ENCODE assay signal across 9 cellular contexts in the genomic region with DNA sequence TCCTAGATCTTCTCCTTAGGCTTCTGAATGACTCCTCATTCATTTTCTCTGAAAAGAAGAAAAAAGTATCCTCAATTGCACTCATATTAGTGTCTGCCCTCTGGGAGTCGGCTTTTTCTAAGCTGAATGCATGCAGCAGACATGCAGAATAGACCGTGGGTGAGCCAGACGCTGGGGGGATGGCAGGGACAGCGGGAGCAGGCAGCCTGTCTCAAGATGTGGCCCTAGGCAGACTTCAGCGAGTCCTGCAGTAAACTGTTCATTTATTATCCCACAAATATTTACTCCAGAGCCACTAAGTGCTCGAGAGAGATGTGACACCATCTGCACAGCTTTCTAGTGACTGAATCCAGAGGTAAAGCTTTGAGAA.
A peak's percentile ranks its signal among the peaks of the same experiment; 100 is the strongest.
DNase-seq lines count a peak whose midpoint lies in the region; ATAC-seq and TF ChIP-seq lines count a peak whose summit lies in the region.
"Had no signal": no experiment of that assay in that cellular context is flagged by ENCODE, and none has a peak within 500 bp of the region (broad histone marks: within the 10 kb centered on the region; RNA-seq: fewer than 3 reads in every experiment).

No MANE protein-coding gene starts in this region.

- H3K4me3 ChIP-seq in hepatocyte (no peak overlapping the region), stomach (no peak overlapping the region)

- TF ChIP-seq EP300 in stomach (IDR thresholded peaks at IDR 0.05) = no peak

- peak overlapping the region; percentile 14 for H3K4me2 ChIP-seq in hepatocyte

- intact Hi-C loops in stomach (cut with DNase I; ENCODE audit: low total_unique reads) = loop anchor here (10.0 kb wide), 1 partner anchor 344 kb away; the partner anchor contains the start of gene TTC23L

- no peaks in the 10 kb centered on the region for H3K9me2 ChIP-seq in hepatocyte (replicated peaks; ENCODE audit: insufficient read depth)

- H3K36me3 ChIP-seq in hepatocyte (replicated peaks; ENCODE audit: insufficient read depth, low read depth) = no peaks in the 10 kb centered on the region
- H3K36me3 ChIP-seq in stomach = no peaks in the 10 kb centered on the region

- no peak for TF ChIP-seq POLR2A in stomach (IDR thresholded peaks at IDR 0.05)

- H3K4me1 ChIP-seq in hepatocyte (ENCODE audit: insufficient read depth) = peaks cover 26% of the 10 kb centered on the region
- H3K4me1 ChIP-seq in stomach = peaks cover 16 to 45% (median 26%) of the 10 kb centered on the region in 4 donors

- H3K27me3 ChIP-seq in hepatocyte (no peaks in the 10 kb centered on the region), stomach (no peaks in the 10 kb centered on the region)

- no peaks in the 10 kb centered on the region for H4K20me1 ChIP-seq in hepatocyte (ENCODE audit: insufficient read depth, poor library complexity, severe bottlenecking)

- H3K27ac ChIP-seq in hepatocyte (peak overlapping the region; percentile 58), stomach (peak overlapping the region in 3 of 5 donors; percentile 4 to 40 (median 35))

- DNase-seq in H4 (ENCODE audit: low spot score) (peak; percentile 60), NCI-H524 (lab: John Stamatoyannopoulos, UW) (peak; percentile 75 to 83), hepatocyte (ENCODE audit: low spot score) (no peak), stomach (no peak), OCI-M2 (lab: John Stamatoyannopoulos, UW; ENCODE audit: unreplicated experiment) (no peak)
- DNase-seq: Calu3, midbrain had no signal

- no peaks in the 10 kb centered on the region for H3K9me3 ChIP-seq in hepatocyte (ENCODE audit: low read depth)
- H3K9me3 ChIP-seq in stomach = no peaks in the 10 kb centered on the region

- TF ChIP-seq CTCF in hepatocyte (IDR thresholded peaks at IDR 0.05; ENCODE audit: poor library complexity) = no peak
- no peak for TF ChIP-seq CTCF in stomach (IDR thresholded peaks at IDR 0.05)

- no peaks in the 10 kb centered on the region for H3K79me2 ChIP-seq in hepatocyte

- 24% methylated on average over 6 of the region's 6 CpGs for WGBS in hepatocyte (ENCODE audit: low lambda C conversion rate, missing lambda C conversion rate)
- WGBS in stomach, 5 donors = 51 to 72% (median 64%) methylated on average over 6 of the region's 6 CpGs

- H2AFZ ChIP-seq in hepatocyte = peak overlapping the region; percentile 1

- no peak for ATAC-seq in GM21360 (IDR thresholded peaks at IDR 0.05; ENCODE audit: unreplicated experiment)
- no peak for ATAC-seq in HG02970 (IDR thresholded peaks at IDR 0.05; ENCODE audit: low FRiP score, unreplicated experiment)

Comparison
In these comparisons a context has a peak if more than half of its experiments do, and no peak if none do; other contexts are left out.
1. DNase-seq: peak in H4 (single experiment) and NCI-H524 (2 of 2); none in hepatocyte (single experiment), stomach (single experiment) and OCI-M2 (single experiment).